Comparison of ENCODE assay signal across 24 cellular contexts in genomic region chr3:159127021-159127392, GRCh38. TPM values are rescaled to one million over a fixed set of nuclear protein-coding genes. Genes with fewer than 3 reads are reported as not detected.
"Had no signal": no experiment of that assay in that cellular context is flagged by ENCODE, and none has a peak within 500 bp of the region (broad histone marks: within the 10 kb centered on the region; RNA-seq: fewer than 3 reads in every experiment).

No MANE protein-coding gene starts in this region.

- H3K27me3 ChIP-seq: SJCRH30 had no signal

- DNase-seq: Kasumi-1, MM.1S, NCI-H1092 treated with DMSO at 0.1 percent for 48 hours, NCI-H1436, NCI-H187, NCI-H2029, NCI-H2081 treated with DMSO at 0.1 percent for 48 hours, NCI-H2171, NCI-H226, NCI-H446, NCI-H510A, NCI-H524 treated with DMSO at 0.1 percent for 48 hours, NCI-H69, NCI-H774, SHP77 treated with DMSO at 0.1 percent for 48 hours, SJCRH30, T-helper 1 cell had no signal

- H3K9me3 ChIP-seq: SJCRH30 had no signal

- H3K36me3 ChIP-seq: SJCRH30 had no signal

- H3K4me2 ChIP-seq: KMS-11 had no signal

- H3K27ac ChIP-seq: HL-60, KMS-11, RWPE1, SJCRH30, SK-N-MC had no signal

- H3K9ac ChIP-seq: KMS-11 had no signal

- H3K4me3 ChIP-seq: K562, SJCRH30, SK-N-MC had no signal

- ATAC-seq: K562 had no signal

- H3K4me1 ChIP-seq: SJCRH30 had no signal

RNA-seq across cellular contexts. Expression of gene IQCJ, which starts 57.9 kb away (rescaled TPM):
- total RNA-seq: K562, M059J, SJCRH30 had no signal
- polyA plus RNA-seq: IgD-negative memory B cell, K562 had no signal
